Comparison of ENCODE assay signal across 8 cellular contexts in the genomic region with DNA sequence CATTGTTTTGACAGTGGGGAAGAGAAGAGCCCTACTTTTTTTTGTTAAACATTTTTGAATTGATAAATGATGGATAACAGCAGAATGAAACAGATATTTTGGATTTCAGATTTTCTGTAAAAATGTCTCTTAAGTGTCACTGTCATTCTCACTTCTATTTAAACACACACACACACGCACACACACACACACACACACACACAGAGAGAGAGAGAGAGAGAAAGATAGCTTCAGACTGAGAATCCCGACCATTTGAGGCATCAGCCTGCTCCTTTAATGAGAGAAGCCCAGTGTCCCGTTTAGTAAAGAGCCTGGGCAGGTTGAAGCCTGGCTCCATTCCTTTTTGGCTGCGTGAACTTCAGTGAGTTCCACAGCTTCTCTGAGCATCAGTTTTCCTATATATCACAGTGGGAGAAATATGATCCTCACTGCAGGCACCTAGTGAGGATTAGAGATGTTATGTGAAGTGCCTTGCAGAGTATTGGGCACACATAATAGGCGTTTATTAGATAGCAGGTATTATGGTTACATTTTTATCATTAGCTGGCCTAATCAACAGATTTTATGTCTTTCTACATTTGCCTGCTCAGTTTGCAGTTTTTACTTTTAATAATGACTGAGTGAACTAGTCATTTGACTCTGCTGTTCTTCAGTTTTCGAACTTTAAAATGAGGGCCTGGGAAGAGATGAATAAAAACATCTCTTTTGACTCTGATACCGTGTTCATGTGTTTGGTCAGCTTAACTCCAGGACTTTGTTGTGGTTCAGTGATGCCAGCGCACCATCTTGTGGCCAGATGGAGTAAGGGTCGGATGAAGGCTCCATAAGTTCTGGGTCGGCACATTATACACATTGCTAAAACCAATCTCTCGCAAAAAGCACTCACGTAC.
DNase-seq lines count a peak whose midpoint lies in the region; ATAC-seq and TF ChIP-seq lines count a peak whose summit lies in the region.

No MANE protein-coding gene starts in this region.

- WGBS in IMR-90 (ENCODE audit: extremely low coverage in 2 of 2, insufficient read length in 1 of 2), 2 experiments: no CpG with 5 or more reads among the region's 12 CpGs

- H3K4me1 ChIP-seq in IMR-90 (ENCODE audit: control insufficient read depth, insufficient read depth, low read length) (no peaks in the 10 kb centered on the region; the same call in 1 of the 2 replicates), OCI-LY7 (ENCODE audit: insufficient read depth, low read length, poor library complexity, severe bottlenecking) (peaks cover 7% of the 10 kb centered on the region), thoracic aorta (ENCODE audit: control insufficient read depth in 1 of 2, low read depth in 2 of 2) (peaks cover 0 to 16% of the 10 kb centered on the region in 2 donors)

- intact Hi-C loops in IMR-90 (cut with micrococcal nuclease) (loop anchor here (1.0 to 5.0 kb wide), 6 partner anchors 107 to 651 kb away; a partner anchor contains a TSS), OCI-LY7 (cut with micrococcal nuclease; ENCODE audit: unreplicated experiment) (loop anchor here (2.0 to 10.0 kb wide), 5 partner anchors 106 to 650 kb away; a partner anchor contains a TSS)

- H3K27me3 ChIP-seq in IMR-90 (ENCODE audit: control insufficient read depth, insufficient read depth, low read length): no peaks in the 10 kb centered on the region
- no peaks in the 10 kb centered on the region for H3K27me3 ChIP-seq in thoracic aorta (replicated peaks; ENCODE audit: insufficient read depth)

- CTCF ChIA-PET in IMR-90 (lab: Yijun Ruan, JAX): interaction anchor here (0.5 to 1.6 kb wide), 10 partner anchors 9 to 648 kb away, joined by 3 to 18 read pairs (median 3); a partner anchor contains a TSS
- CTCF ChIA-PET in OCI-LY7 (lab: Charles Lee; ENCODE audit: unreplicated experiment): interaction anchor here (0.6 to 1.4 kb wide), 4 partner anchors 15 to 649 kb away, joined by 3 to 6 read pairs (median 3); no protein-coding TSS in a partner anchor

- H2AFZ ChIP-seq in IMR-90 (replicated peaks; ENCODE audit: low read length, poor library complexity): no peak overlapping the region
- H2AFZ ChIP-seq in OCI-LY7 (ENCODE audit: low read length): peak overlapping the region; percentile 34; the same call in 1 of the 2 replicates

- H3K36me3 ChIP-seq in IMR-90 (ENCODE audit: control insufficient read depth, insufficient read depth, low read length) (peaks cover 2% of the 10 kb centered on the region; the same call in 1 of the 2 replicates), OCI-LY7 (ENCODE audit: insufficient read depth, low read length) (no peaks in the 10 kb centered on the region), thoracic aorta (no peaks in the 10 kb centered on the region)

- no peak overlapping the region for H2BK5ac ChIP-seq in IMR-90 (ENCODE audit: low read depth, low read length, poor library complexity, severe bottlenecking)

- H2BK120ac ChIP-seq in IMR-90 (ENCODE audit: low read depth, low read length): no peak overlapping the region

- no peak overlapping the region for H2BK20ac ChIP-seq in IMR-90 (ENCODE audit: low read depth, low read length)

- TF ChIP-seq POLR2A in IMR-90 (IDR thresholded peaks at IDR 0.05; ENCODE audit: low read depth, low read length): 0 out of 2 replicates have a peak, but pooled peaks have one; percentile 28

- H4K8ac ChIP-seq in IMR-90 (ENCODE audit: low read depth in 2 of 2, low read length in 2 of 2): no peak overlapping the region

- TF ChIP-seq RAD21 in IMR-90 (IDR thresholded peaks at IDR 0.05; ENCODE audit: low read length): peak; percentile 94

- H3K4ac ChIP-seq in IMR-90 (ENCODE audit: low read depth, low read length): no peak overlapping the region

- H3K27ac ChIP-seq in IMR-90 (ENCODE audit: insufficient read depth, low read length): no peak overlapping the region
- H3K27ac ChIP-seq in OCI-LY7 (ENCODE audit: low read depth, low read length, poor library complexity, severe bottlenecking): no peak overlapping the region
- H3K27ac ChIP-seq in thoracic aorta: no peak overlapping the region

- no peaks in the 10 kb centered on the region for H4K20me1 ChIP-seq in IMR-90 (ENCODE audit: insufficient read depth, low read length)
- H4K20me1 ChIP-seq in OCI-LY7 (ENCODE audit: insufficient read depth, low read length): no peaks in the 10 kb centered on the region

- DNase-seq in DMS79 treated with DMSO at 0.1 percent for 48 hours (lab: John Stamatoyannopoulos, UW) (peak; percentile 83), IMR-90 (peak; percentile 82), OCI-LY7 (ENCODE audit: low spot score) (peak; percentile 74), activated T-helper 1 cell treated with Interleukin-2 at 50 U/mL for 16 hours (ENCODE audit: low read depth) (peak; percentile 41), fibroblast of the aortic adventitia (ENCODE audit: low read depth) (peak; percentile 89), non-pigmented ciliary epithelial cell (ENCODE audit: low read depth) (peak; percentile 50), thoracic aorta (ENCODE audit: low spot score) (no peak)

- no peak overlapping the region for H3K4me2 ChIP-seq in IMR-90 (ENCODE audit: low read depth, low read length)
- H3K4me2 ChIP-seq in OCI-LY7 (ENCODE audit: low read length): no peak overlapping the region

- H3K9me3 ChIP-seq in IMR-90 (ENCODE audit: control insufficient read depth, insufficient read depth, low read length) (no peaks in the 10 kb centered on the region), OCI-LY7 (ENCODE audit: low read length) (no peaks in the 10 kb centered on the region), thoracic aorta (no peaks in the 10 kb centered on the region)

- ATAC-seq in GM21576 (IDR thresholded peaks at IDR 0.05; ENCODE audit: unreplicated experiment) (peak; percentile 79), IMR-90 (ENCODE audit: low read depth) (peak; percentile 92), thoracic aorta (ENCODE audit: insufficient number of reproducible peaks, low FRiP score, low read depth) (peak; percentile 92)

- H3K79me2 ChIP-seq in OCI-LY7 (ENCODE audit: insufficient read depth, low read depth, low read length): no peaks in the 10 kb centered on the region

- H2AK9ac ChIP-seq in IMR-90 (replicated peaks; ENCODE audit: low read depth, low read length, poor library complexity): no peak overlapping the region

- H3K14ac ChIP-seq in IMR-90 (replicated peaks; ENCODE audit: low read depth, low read length): no peak overlapping the region

- no peaks in the 10 kb centered on the region for H3K9me2 ChIP-seq in OCI-LY7 (ENCODE audit: insufficient read depth, low read length)

- H3K4me3 ChIP-seq in IMR-90 (ENCODE audit: insufficient read depth, low read depth, low read length): no peak overlapping the region
- no peak overlapping the region for H3K4me3 ChIP-seq in OCI-LY7 (ENCODE audit: low read depth, low read length, poor library complexity, severe bottlenecking)
- H3K4me3 ChIP-seq in fibroblast of the aortic adventitia (ENCODE audit: low read depth, low read length): no peak overlapping the region
- no peak overlapping the region for H3K4me3 ChIP-seq in thoracic aorta

- H3K56ac ChIP-seq in IMR-90 (ENCODE audit: extremely low read depth, insufficient read depth, low read length): no peak overlapping the region

- no peak overlapping the region for H4K91ac ChIP-seq in IMR-90 (ENCODE audit: insufficient read depth, low read depth, low read length)

- dilution Hi-C loops in IMR-90 (cut with HindIII; ENCODE audit: low sequenced_read_pairs, unreplicated experiment): loop anchor here (25.0 kb wide), 1 partner anchor 428 kb away; a partner anchor contains a TSS

- H2AK5ac ChIP-seq in IMR-90 (ENCODE audit: low read depth, low read length): no peak overlapping the region

- in situ Hi-C loops in IMR-90 (cut with MboI; ENCODE audit: low sequenced_read_pairs): loop anchor here (5.0 kb wide), 1 partner anchor 652 kb away; no protein-coding TSS in a partner anchor

- no peaks in the 10 kb centered on the region for H3K9me1 ChIP-seq in IMR-90 (ENCODE audit: insufficient read depth, low read length)

- H3K23ac ChIP-seq in IMR-90 (ENCODE audit: low read depth, low read length): no peak overlapping the region

- no peaks in the 10 kb centered on the region; a peak in 1 of 4 replicates for H3K79me1 ChIP-seq in IMR-90 (ENCODE audit: low read depth in 1 of 2, low read length in 2 of 2)

- no peak overlapping the region for H4K5ac ChIP-seq in IMR-90 (ENCODE audit: low read depth, low read length)

- H3K18ac ChIP-seq in IMR-90 (ENCODE audit: low read depth, low read length): no peak overlapping the region

- BruUV-seq in IMR-90 (replicated peaks; lab: Mats Ljungman, UMichigan) (no TSS peak), OCI-LY7 (replicated peaks; lab: Mats Ljungman, UMichigan) (no TSS peak)

- POLR2A ChIA-PET in IMR-90 (lab: Charles Lee; ENCODE audit: unreplicated experiment) (no interaction called here), OCI-LY7 (lab: Charles Lee) (interaction anchor here (0.5 to 1.3 kb wide), 9 partner anchors 11 to 512 kb away, joined by 3 to 5 read pairs (median 3); a partner anchor contains a TSS)

- H2BK15ac ChIP-seq in IMR-90 (ENCODE audit: low read depth, low read length): no peak overlapping the region

- H3K9ac ChIP-seq in IMR-90 (ENCODE audit: low read depth, low read length): no peak overlapping the region

- TF ChIP-seq CTCF in IMR-90 (conservative IDR thresholded peaks at IDR 0.05; ENCODE audit: low read depth, low read length) (peak; percentile 90), OCI-LY7 (conservative IDR thresholded peaks at IDR 0.05; ENCODE audit: low read length) (peak; percentile 97), fibroblast of the aortic adventitia (IDR thresholded peaks at IDR 0.05; ENCODE audit: insufficient read depth, low read length) (peak; percentile 91), thoracic aorta (IDR thresholded peaks at IDR 0.05) (peak; percentile 72)

TF ChIP-seq in IMR-90, 13 proteins besides CTCF, POLR2A, EP300 and RAD21:
- TF ChIP-seq NFE2L2 (IDR thresholded peaks at IDR 0.05; ENCODE audit: low read depth, low read length) (no peak), SMC3 (IDR thresholded peaks at IDR 0.05; ENCODE audit: low read depth, low read length) (peak; percentile 90), MAZ (IDR thresholded peaks at IDR 0.05; ENCODE audit: borderline replicate concordance, low read depth, low read length) (no peak), RCOR1 (IDR thresholded peaks at IDR 0.05; ENCODE audit: insufficient replicate concordance, low read length) (no peak), FOS (IDR thresholded peaks at IDR 0.05; ENCODE audit: low read depth, low read length) (no peak), CEBPB (IDR thresholded peaks at IDR 0.05; ENCODE audit: low read depth, low read length) (no peak), MXI1 (IDR thresholded peaks at IDR 0.05; ENCODE audit: borderline replicate concordance, low read depth, low read length) (no peak)
- TF ChIP-seq, protein P1, sequence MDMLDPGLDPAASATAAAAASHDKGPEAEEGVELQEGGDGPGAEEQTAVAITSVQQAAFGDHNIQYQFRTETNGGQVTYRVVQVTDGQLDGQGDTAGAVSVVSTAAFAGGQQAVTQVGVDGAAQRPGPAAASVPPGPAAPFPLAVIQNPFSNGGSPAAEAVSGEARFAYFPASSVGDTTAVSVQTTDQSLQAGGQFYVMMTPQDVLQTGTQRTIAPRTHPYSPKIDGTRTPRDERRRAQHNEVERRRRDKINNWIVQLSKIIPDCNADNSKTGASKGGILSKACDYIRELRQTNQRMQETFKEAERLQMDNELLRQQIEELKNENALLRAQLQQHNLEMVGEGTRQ (IDR thresholded peaks at IDR 0.05; ENCODE audit: low read depth, low read length): no peak
